In genomic region chr1:6041432-6042062, GRCh38 we compare ENCODE assay signal across 8 cellular contexts. TPM values are rescaled to one million over a fixed set of nuclear protein-coding genes. Genes with fewer than 3 reads are reported as not detected.
A peak's percentile ranks its signal among the peaks of the same experiment; 100 is the strongest.
DNase-seq lines count a peak whose midpoint lies in the region; ATAC-seq and TF ChIP-seq lines count a peak whose summit lies in the region.

No MANE protein-coding gene starts in this region.

- TF ChIP-seq POLR2A in esophagus squamous epithelium (IDR thresholded peaks at IDR 0.05) (no peak), suprapubic skin (IDR thresholded peaks at IDR 0.05) (no peak)

- H3K4me3 ChIP-seq in RWPE2 (ENCODE audit: severe bottlenecking) (no peak overlapping the region), esophagus squamous epithelium (no peak overlapping the region), retinal pigment epithelial cell (ENCODE audit: low read length) (no peak overlapping the region), suprapubic skin (no peak overlapping the region)

- H3K4me1 ChIP-seq in RWPE2 (ENCODE audit: insufficient read depth, poor library complexity, severe bottlenecking) (no peaks in the 10 kb centered on the region), esophagus squamous epithelium (no peaks in the 10 kb centered on the region), suprapubic skin (no peaks in the 10 kb centered on the region)

- 44 to 52% methylated on average over 12 to 16 of the region's 20 CpGs for WGBS in esophagus squamous epithelium, 2 donors
- WGBS in suprapubic skin = 63% methylated on average over 19 of the region's 20 CpGs

- H3K36me3 ChIP-seq in RWPE2 (ENCODE audit: low read depth) = no peaks in the 10 kb centered on the region
- no peaks in the 10 kb centered on the region for H3K36me3 ChIP-seq in esophagus squamous epithelium
- no peaks in the 10 kb centered on the region for H3K36me3 ChIP-seq in suprapubic skin

- TF ChIP-seq CTCF in RWPE2 (IDR thresholded peaks at IDR 0.05; ENCODE audit: poor library complexity, severe bottlenecking) = peak; percentile 45
- TF ChIP-seq CTCF in esophagus squamous epithelium (IDR thresholded peaks at IDR 0.05) = peak; percentile 15 to 69 (median 38)
- TF ChIP-seq CTCF in retinal pigment epithelial cell (conservative IDR thresholded peaks at IDR 0.05; ENCODE audit: low read depth, low read length) = peak; percentile 68
- peak in 1 of 2 donors; percentile 45 for TF ChIP-seq CTCF in suprapubic skin (IDR thresholded peaks at IDR 0.05)

- peak; percentile 16 for DNase-seq in activated naive CD4-positive, alpha-beta T cell treated with Interleukin-2 at 50 U/mL for 16 hours
- DNase-seq in activated naive CD4-positive, alpha-beta T cell treated with anti-CD3 and anti-CD28 coated beads, Interleukin-2, amount 50 U/mL, for 16 hours = no peak
- DNase-seq in RWPE2 (ENCODE audit: low spot score) = no peak
- DNase-seq in esophagus squamous epithelium (lab: John Stamatoyannopoulos, UW) = no peak
- no peak for DNase-seq in retinal pigment epithelial cell (ENCODE audit: low read depth)
- DNase-seq in suprapubic skin (ENCODE audit: low spot score in 2 of 2) = no peak
- no peak for DNase-seq in SW 1271 (lab: John Stamatoyannopoulos, UW)

- intact Hi-C loops in esophagus squamous epithelium (cut with DNase I) = loop anchor here (10.0 kb wide), 1 partner anchor 203 kb away; the partner anchor contains the start of gene HES3

- TF ChIP-seq EP300 in suprapubic skin (IDR thresholded peaks at IDR 0.05) = no peak

- ATAC-seq in RWPE2 (ENCODE audit: low read depth) (0 out of 3 replicates have a peak, but pooled peaks have one; percentile 34), HG02759 (IDR thresholded peaks at IDR 0.05; ENCODE audit: unreplicated experiment) (no peak)

- no peaks in the 10 kb centered on the region for H3K27me3 ChIP-seq in RWPE2 (ENCODE audit: insufficient read depth, poor library complexity, severe bottlenecking)
- peaks cover 0 to 26% (median 0%) of the 10 kb centered on the region in 4 donors for H3K27me3 ChIP-seq in esophagus squamous epithelium
- no peaks in the 10 kb centered on the region for H3K27me3 ChIP-seq in suprapubic skin

- no peak overlapping the region for H3K27ac ChIP-seq in RWPE2 (ENCODE audit: poor library complexity, severe bottlenecking)
- H3K27ac ChIP-seq in esophagus squamous epithelium = no peak overlapping the region
- no peak overlapping the region for H3K27ac ChIP-seq in suprapubic skin

- H3K9me3 ChIP-seq in RWPE2 (ENCODE audit: severe bottlenecking) = no peaks in the 10 kb centered on the region
- H3K9me3 ChIP-seq in esophagus squamous epithelium = no peaks in the 10 kb centered on the region
- no peaks in the 10 kb centered on the region for H3K9me3 ChIP-seq in suprapubic skin

RNA-seq across cellular contexts. Expression of gene KCNAB2, which starts 4.1 kb away (rescaled TPM):
- total RNA-seq in esophagus squamous epithelium (1 to 10 TPM; 1.8 to 9.3 (median 3.9) TPM), suprapubic skin (10 to 100 TPM; 13.3 to 17.5 (median 16.2) TPM)

RNA-seq across cellular contexts. Expression of gene NPHP4, which starts 49.3 kb away (rescaled TPM):
- total RNA-seq in esophagus squamous epithelium (1 to 10 TPM; 2.4 to 8.8 (median 5.3) TPM), suprapubic skin (10 to 100 TPM; 26.3 to 33.7 (median 29.1) TPM)
